In genomic region chr2:195021704-195022513, GRCh38 we compare ENCODE assay signal across 13 cellular contexts.
DNase-seq lines count a peak whose midpoint lies in the region; ATAC-seq, FAIRE-seq and TF ChIP-seq lines count a peak whose summit lies in the region.
"Had no signal": no experiment of that assay in that cellular context is flagged by ENCODE, and none has a peak within 500 bp of the region (broad histone marks: within the 10 kb centered on the region; RNA-seq: fewer than 3 reads in every experiment).

No MANE protein-coding gene starts in this region.

- H3K9me3 ChIP-seq in Loucy (ENCODE audit: insufficient read depth, low read depth, low read length): no peaks in the 10 kb centered on the region
- H3K9me3 ChIP-seq: heart right ventricle, upper lobe of left lung had no signal

- no peaks in the 10 kb centered on the region for H3K9me3 Mint-ChIP-seq in mesothelial cell of epicardium
- H3K9me3 Mint-ChIP-seq: central memory CD8-positive, alpha-beta T cell had no signal

- H3K27ac Mint-ChIP-seq in mesothelial cell of epicardium: no peak overlapping the region

- TF ChIP-seq CTCF in Loucy (conservative IDR thresholded peaks at IDR 0.05; ENCODE audit: low read length) (no peak), mesothelial cell of epicardium (IDR thresholded peaks at IDR 0.05; ENCODE audit: unreplicated experiment) (no peak)

- peaks cover 2% of the 10 kb centered on the region for H3K27me3 Mint-ChIP-seq in mesothelial cell of epicardium (ENCODE audit: low read depth)

- H3K36me3 ChIP-seq in Loucy (ENCODE audit: insufficient read depth, low read length): no peaks in the 10 kb centered on the region
- H3K36me3 ChIP-seq: heart right ventricle, upper lobe of left lung had no signal

- no peaks in the 10 kb centered on the region for H4K20me1 ChIP-seq in Loucy (ENCODE audit: insufficient read depth, low read length, poor library complexity, severe bottlenecking)

- no peaks in the 10 kb centered on the region for H3K79me2 ChIP-seq in Loucy (ENCODE audit: insufficient read depth, low read length)

- H3K4me3 ChIP-seq in Loucy (ENCODE audit: low read length, poor library complexity, severe bottlenecking): no peak overlapping the region
- H3K4me3 ChIP-seq: heart right ventricle, upper lobe of left lung had no signal

- no peaks in the 10 kb centered on the region for H3K4me1 Mint-ChIP-seq in mesothelial cell of epicardium
- H3K4me1 Mint-ChIP-seq: central memory CD8-positive, alpha-beta T cell had no signal

- ATAC-seq in GM19351 (IDR thresholded peaks at IDR 0.05; ENCODE audit: unreplicated experiment): peak; percentile 84
- peak; percentile 75 for ATAC-seq in HG02884 (IDR thresholded peaks at IDR 0.05; ENCODE audit: unreplicated experiment)
- ATAC-seq: heart right ventricle had no signal

- H3K9ac ChIP-seq in Loucy (ENCODE audit: low read depth, low read length, poor library complexity, severe bottlenecking): no peak overlapping the region

- no peak overlapping the region for H3K4me2 ChIP-seq in Loucy (ENCODE audit: low read depth, low read length, poor library complexity, severe bottlenecking)

- DNase-seq in EL (peak; percentile 2), HTR-8/SVneo (ENCODE audit: insufficient read length, low spot score) (no peak), NCI-H446 (lab: John Stamatoyannopoulos, UW) (no peak), SW480 (ENCODE audit: low spot score) (no peak), mesothelial cell of epicardium (ENCODE audit: low spot score in 2 of 2, unreplicated experiment in 2 of 2) (no peak)
- DNase-seq: Kasumi-1, RPMI8226, upper lobe of left lung had no signal

- no peak overlapping the region for H3K4me3 Mint-ChIP-seq in mesothelial cell of epicardium
- H3K4me3 Mint-ChIP-seq: central memory CD8-positive, alpha-beta T cell had no signal

- no peaks in the 10 kb centered on the region for H3K9me2 ChIP-seq in Loucy (replicated peaks; ENCODE audit: low read depth, low read length)

- no peaks in the 10 kb centered on the region for H3K36me3 Mint-ChIP-seq in mesothelial cell of epicardium

- no peaks in the 10 kb centered on the region for H3K27me3 ChIP-seq in Loucy (ENCODE audit: insufficient read depth, low read length, poor library complexity, severe bottlenecking)
- H3K27me3 ChIP-seq: upper lobe of left lung had no signal

- H2AFZ ChIP-seq in Loucy (ENCODE audit: low read length): peak overlapping the region; percentile 35; the same call in 1 of the 2 replicates

- FAIRE-seq in HTR-8/SVneo (lab: Jason Lieb, UNC): no peak

- no peaks in the 10 kb centered on the region for H3F3A ChIP-seq in Loucy (ENCODE audit: low read depth)

- H3K4me1 ChIP-seq in Loucy (ENCODE audit: insufficient read depth, low read length, poor library complexity, severe bottlenecking): no peaks in the 10 kb centered on the region
- H3K4me1 ChIP-seq: heart right ventricle, upper lobe of left lung had no signal
